ENCODE assay signal across 14 cellular contexts in the genomic region with DNA sequence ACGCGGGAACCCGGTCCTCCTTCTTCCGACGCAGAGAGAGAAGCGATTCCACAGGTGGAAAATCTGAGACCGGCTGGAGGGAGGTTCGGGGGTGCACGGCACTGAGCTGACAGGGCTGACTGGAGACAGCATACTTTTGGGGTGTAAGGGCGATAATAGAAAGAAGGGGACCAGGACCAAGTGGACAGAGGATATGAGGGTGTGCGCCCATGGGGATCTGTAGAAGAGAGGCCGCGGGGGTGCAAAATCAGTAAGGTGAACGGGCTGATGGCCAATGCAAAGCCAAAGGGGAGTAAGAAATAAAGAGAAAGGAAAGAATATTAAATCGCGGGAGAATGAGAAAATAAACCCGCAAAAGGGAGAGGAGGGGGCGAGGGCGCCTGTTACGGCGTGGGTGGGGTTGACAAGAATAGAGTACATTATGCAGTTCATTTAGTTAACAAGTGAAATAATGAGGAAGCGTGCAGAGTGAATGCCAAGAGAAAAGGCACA. TPM values are rescaled to one million over a fixed set of nuclear protein-coding genes. Genes with fewer than 3 reads are reported as not detected.
DNase-seq lines count a peak whose midpoint lies in the region; ATAC-seq and TF ChIP-seq lines count a peak whose summit lies in the region.
"Had no signal": no experiment of that assay in that cellular context is flagged by ENCODE, and none has a peak within 500 bp of the region (broad histone marks: within the 10 kb centered on the region; RNA-seq: fewer than 3 reads in every experiment).

No MANE protein-coding gene starts in this region.

- no peaks in the 10 kb centered on the region for H3K36me3 ChIP-seq in MM.1S (replicated peaks; ENCODE audit: insufficient read depth, low read length)
- no peaks in the 10 kb centered on the region for H3K36me3 ChIP-seq in effector memory CD4-positive, alpha-beta T cell (ENCODE audit: control insufficient read depth, insufficient read depth, low read length)
- H3K36me3 ChIP-seq: right lobe of liver had no signal

- no peak overlapping the region for H3K9ac ChIP-seq in MM.1S (ENCODE audit: low read length)

- intact Hi-C loops in activated CD4-positive, alpha-beta T cell treated with anti-CD3 and anti-CD28 coated beads for 36 hours (cut with DNase I, micrococcal nuclease), result loop anchor here (2.0 to 5.0 kb wide), 4 partner anchors 35 to 175 kb away; a partner anchor contains a TSS

- no peaks in the 10 kb centered on the region for H4K20me1 ChIP-seq in MM.1S (ENCODE audit: insufficient read depth, low read length)

- POLR2A ChIA-PET in activated CD4-positive, alpha-beta T cell treated with anti-CD3 and anti-CD28 coated beads for 36 hours (lab: Charles Lee), result no interaction called here

- H3K79me2 ChIP-seq in MM.1S (ENCODE audit: low read length), result no peaks in the 10 kb centered on the region

- peaks cover 72% of the 10 kb centered on the region for H3K27me3 Mint-ChIP-seq in activated CD4-positive, alpha-beta T cell treated with anti-CD3 and anti-CD28 coated beads for 36 hours
- peaks cover 89% of the 10 kb centered on the region for H3K27me3 Mint-ChIP-seq in progenitor cell of endocrine pancreas

- no peaks in the 10 kb centered on the region for H3K4me1 ChIP-seq in MM.1S (ENCODE audit: low read length)
- H3K4me1 ChIP-seq in effector memory CD4-positive, alpha-beta T cell (ENCODE audit: control insufficient read depth, insufficient read depth, low read length, poor library complexity, severe bottlenecking), result peaks cover 38% of the 10 kb centered on the region

- no peak overlapping the region for H3K4me3 ChIP-seq in MM.1S (ENCODE audit: low read length)
- peak overlapping the region; percentile 61 for H3K4me3 ChIP-seq in effector memory CD4-positive, alpha-beta T cell (ENCODE audit: insufficient read depth, low read depth, low read length, poor library complexity, severe bottlenecking)

- H3K27ac ChIP-seq in MM.1S (ENCODE audit: low read length), result no peak overlapping the region
- H3K27ac ChIP-seq in effector memory CD4-positive, alpha-beta T cell (ENCODE audit: insufficient read depth, low read length, poor library complexity, severe bottlenecking), result no peak overlapping the region
- H3K27ac ChIP-seq: right lobe of liver had no signal

- no peak for ATAC-seq in activated CD4-positive, alpha-beta T cell treated with anti-CD3 and anti-CD28 coated beads for 36 hours
- ATAC-seq in HG03097 (IDR thresholded peaks at IDR 0.05; ENCODE audit: low FRiP score, unreplicated experiment), result no peak
- no peak for ATAC-seq in SK-N-SH treated with all-trans-retinoic acid at 6 μM for 48 hours

- no peaks in the 10 kb centered on the region for H3K36me3 Mint-ChIP-seq in activated CD4-positive, alpha-beta T cell treated with anti-CD3 and anti-CD28 coated beads for 36 hours (ENCODE audit: low read depth)
- H3K36me3 Mint-ChIP-seq in progenitor cell of endocrine pancreas (ENCODE audit: insufficient read depth), result no peaks in the 10 kb centered on the region

- peaks cover 36% of the 10 kb centered on the region for H3K4me1 Mint-ChIP-seq in activated CD4-positive, alpha-beta T cell treated with anti-CD3 and anti-CD28 coated beads for 36 hours
- peaks cover 10% of the 10 kb centered on the region for H3K4me1 Mint-ChIP-seq in progenitor cell of endocrine pancreas (ENCODE audit: low read depth)

- H3K27me3 ChIP-seq in MM.1S (replicated peaks; ENCODE audit: insufficient read depth, low read length), result no peaks in the 10 kb centered on the region; the same call in none of the 2 replicates
- H3K27me3 ChIP-seq in effector memory CD4-positive, alpha-beta T cell (replicated peaks; ENCODE audit: control insufficient read depth, insufficient read depth, low read length, poor library complexity, severe bottlenecking), result peaks cover 77% of the 10 kb centered on the region

- H3K9me2 ChIP-seq in MM.1S (replicated peaks; ENCODE audit: insufficient read depth, low read length), result no peaks in the 10 kb centered on the region

- H3K9me3 Mint-ChIP-seq in activated CD4-positive, alpha-beta T cell treated with anti-CD3 and anti-CD28 coated beads for 36 hours (ENCODE audit: low read depth), result no peaks in the 10 kb centered on the region
- H3K9me3 Mint-ChIP-seq in progenitor cell of endocrine pancreas (ENCODE audit: low read depth), result no peaks in the 10 kb centered on the region

- H3K27ac Mint-ChIP-seq in activated CD4-positive, alpha-beta T cell treated with anti-CD3 and anti-CD28 coated beads for 36 hours, result no peak overlapping the region
- H3K27ac Mint-ChIP-seq in progenitor cell of endocrine pancreas, result peak overlapping the region; percentile 59

- no peaks in the 10 kb centered on the region for H3F3A ChIP-seq in MM.1S (ENCODE audit: insufficient read depth, low read length)

- H2AFZ ChIP-seq in MM.1S (ENCODE audit: low read length), result no peak overlapping the region

- TF ChIP-seq CTCF in MM.1S (IDR thresholded peaks at IDR 0.05; ENCODE audit: low read length) (no peak), progenitor cell of endocrine pancreas (IDR thresholded peaks at IDR 0.05; ENCODE audit: unreplicated experiment) (no peak)

- CTCF ChIA-PET in activated CD4-positive, alpha-beta T cell treated with anti-CD3 and anti-CD28 coated beads for 36 hours (lab: Charles Lee), result no interaction called here

- H3K4me2 ChIP-seq in MM.1S (ENCODE audit: low read depth, low read length), result peak overlapping the region; percentile 70; the same call in 1 of the 2 replicates

- H3K9me3 ChIP-seq in MM.1S (replicated peaks; ENCODE audit: insufficient read depth, low read length), result no peaks in the 10 kb centered on the region
- no peaks in the 10 kb centered on the region for H3K9me3 ChIP-seq in effector memory CD4-positive, alpha-beta T cell (ENCODE audit: control insufficient read depth, low read length)
- H3K9me3 ChIP-seq: right lobe of liver had no signal

- DNase-seq in activated CD4-positive, alpha-beta T cell treated with anti-CD3 and anti-CD28 coated beads for 36 hours, result no peak
- no peak for DNase-seq in activated CD4-positive, alpha-beta T cell treated with anti-CD3 and anti-CD28 coated beads for 4 hours
- DNase-seq in MM.1S (no peak), progenitor cell of endocrine pancreas (ENCODE audit: low spot score, unreplicated experiment) (no peak), NCI-H2227 (lab: John Stamatoyannopoulos, UW; ENCODE audit: unreplicated experiment) (no peak)
- no peak for DNase-seq in effector memory CD4-positive, alpha-beta T cell
- DNase-seq: activated naive CD4-positive, alpha-beta T cell; NCI-H146; NCI-H510A had no signal

- H3K4me3 Mint-ChIP-seq in activated CD4-positive, alpha-beta T cell treated with anti-CD3 and anti-CD28 coated beads for 36 hours, result peak overlapping the region; percentile 69
- no peak overlapping the region for H3K4me3 Mint-ChIP-seq in progenitor cell of endocrine pancreas (ENCODE audit: low read depth)

TF ChIP-seq in SK-N-SH treated with all-trans-retinoic acid at 6 μM for 48 hours, 23 proteins besides CTCF, POLR2A, EP300 and RAD21:
- TF ChIP-seq, protein P1, sequence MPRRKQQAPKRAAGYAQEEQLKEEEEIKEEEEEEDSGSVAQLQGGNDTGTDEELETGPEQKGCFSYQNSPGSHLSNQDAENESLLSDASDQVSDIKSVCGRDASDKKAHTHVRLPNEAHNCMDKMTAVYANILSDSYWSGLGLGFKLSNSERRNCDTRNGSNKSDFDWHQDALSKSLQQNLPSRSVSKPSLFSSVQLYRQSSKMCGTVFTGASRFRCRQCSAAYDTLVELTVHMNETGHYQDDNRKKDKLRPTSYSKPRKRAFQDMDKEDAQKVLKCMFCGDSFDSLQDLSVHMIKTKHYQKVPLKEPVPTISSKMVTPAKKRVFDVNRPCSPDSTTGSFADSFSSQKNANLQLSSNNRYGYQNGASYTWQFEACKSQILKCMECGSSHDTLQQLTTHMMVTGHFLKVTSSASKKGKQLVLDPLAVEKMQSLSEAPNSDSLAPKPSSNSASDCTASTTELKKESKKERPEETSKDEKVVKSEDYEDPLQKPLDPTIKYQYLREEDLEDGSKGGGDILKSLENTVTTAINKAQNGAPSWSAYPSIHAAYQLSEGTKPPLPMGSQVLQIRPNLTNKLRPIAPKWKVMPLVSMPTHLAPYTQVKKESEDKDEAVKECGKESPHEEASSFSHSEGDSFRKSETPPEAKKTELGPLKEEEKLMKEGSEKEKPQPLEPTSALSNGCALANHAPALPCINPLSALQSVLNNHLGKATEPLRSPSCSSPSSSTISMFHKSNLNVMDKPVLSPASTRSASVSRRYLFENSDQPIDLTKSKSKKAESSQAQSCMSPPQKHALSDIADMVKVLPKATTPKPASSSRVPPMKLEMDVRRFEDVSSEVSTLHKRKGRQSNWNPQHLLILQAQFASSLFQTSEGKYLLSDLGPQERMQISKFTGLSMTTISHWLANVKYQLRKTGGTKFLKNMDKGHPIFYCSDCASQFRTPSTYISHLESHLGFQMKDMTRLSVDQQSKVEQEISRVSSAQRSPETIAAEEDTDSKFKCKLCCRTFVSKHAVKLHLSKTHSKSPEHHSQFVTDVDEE (CRISPR knock-in tag; IDR thresholded peaks at IDR 0.05), result no peak
- TF ChIP-seq ZFP3 (CRISPR knock-in tag; IDR thresholded peaks at IDR 0.05), result no peak
- no peak for TF ChIP-seq ESRRG (CRISPR knock-in tag; IDR thresholded peaks at IDR 0.05)
- TF ChIP-seq, protein P2, sequence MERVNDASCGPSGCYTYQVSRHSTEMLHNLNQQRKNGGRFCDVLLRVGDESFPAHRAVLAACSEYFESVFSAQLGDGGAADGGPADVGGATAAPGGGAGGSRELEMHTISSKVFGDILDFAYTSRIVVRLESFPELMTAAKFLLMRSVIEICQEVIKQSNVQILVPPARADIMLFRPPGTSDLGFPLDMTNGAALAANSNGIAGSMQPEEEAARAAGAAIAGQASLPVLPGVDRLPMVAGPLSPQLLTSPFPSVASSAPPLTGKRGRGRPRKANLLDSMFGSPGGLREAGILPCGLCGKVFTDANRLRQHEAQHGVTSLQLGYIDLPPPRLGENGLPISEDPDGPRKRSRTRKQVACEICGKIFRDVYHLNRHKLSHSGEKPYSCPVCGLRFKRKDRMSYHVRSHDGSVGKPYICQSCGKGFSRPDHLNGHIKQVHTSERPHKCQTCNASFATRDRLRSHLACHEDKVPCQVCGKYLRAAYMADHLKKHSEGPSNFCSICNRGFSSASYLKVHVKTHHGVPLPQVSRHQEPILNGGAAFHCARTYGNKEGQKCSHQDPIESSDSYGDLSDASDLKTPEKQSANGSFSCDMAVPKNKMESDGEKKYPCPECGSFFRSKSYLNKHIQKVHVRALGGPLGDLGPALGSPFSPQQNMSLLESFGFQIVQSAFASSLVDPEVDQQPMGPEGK (CRISPR knock-in tag; IDR thresholded peaks at IDR 0.05; ENCODE audit: borderline replicate concordance), result no peak
- TF ChIP-seq TCF4 (CRISPR knock-in tag; IDR thresholded peaks at IDR 0.05; ENCODE audit: borderline replicate concordance), result no peak
- TF ChIP-seq ZNF70 (CRISPR knock-in tag; IDR thresholded peaks at IDR 0.05), result no peak
- TF ChIP-seq PPARA (CRISPR knock-in tag; IDR thresholded peaks at IDR 0.05; ENCODE audit: borderline replicate concordance), result no peak
- TF ChIP-seq ZC3H10 (CRISPR knock-in tag; IDR thresholded peaks at IDR 0.05), result no peak
- TF ChIP-seq CSDC2 (CRISPR knock-in tag; IDR thresholded peaks at IDR 0.05), result no peak
- no peak for TF ChIP-seq RARB (CRISPR knock-in tag; IDR thresholded peaks at IDR 0.05)

RNA-seq across cellular contexts. Expression of a gene that starts 0.3 kb away (rescaled TPM):
- not detected for total RNA-seq in activated CD4-positive, alpha-beta T cell treated with anti-CD3 and anti-CD28 coated beads for 36 hours
- not detected in 2 replicates for total RNA-seq in progenitor cell of endocrine pancreas
- total RNA-seq: Calu3, H4, right lobe of liver had no signal
